In genomic region chr21:41767606-41768370, GRCh38 we compare ENCODE assay signal across 8 cellular contexts. TPM values are rescaled to one million over a fixed set of nuclear protein-coding genes. Genes with fewer than 3 reads are reported as not detected.
A peak's percentile ranks its signal among the peaks of the same experiment; 100 is the strongest.
DNase-seq lines count a peak whose midpoint lies in the region; ATAC-seq, FAIRE-seq and TF ChIP-seq lines count a peak whose summit lies in the region.

No MANE protein-coding gene starts in this region.

- peak; percentile 10 for ATAC-seq in activated naive CD8-positive, alpha-beta T cell treated with anti-CD3 and anti-CD28 coated beads, Interleukin-2, amount 50 U/mL, for 24 hours
- ATAC-seq in HG03354 (IDR thresholded peaks at IDR 0.05; ENCODE audit: poor library complexity, severe bottlenecking, unreplicated experiment) = no peak
- ATAC-seq in HG03571 (IDR thresholded peaks at IDR 0.05; ENCODE audit: unreplicated experiment) = no peak

- H4K8ac ChIP-seq in mesenchymal stem cell (ENCODE audit: low read length) = no peak overlapping the region

- peaks cover 21% of the 10 kb centered on the region for H3K4me1 Mint-ChIP-seq in activated naive CD8-positive, alpha-beta T cell treated with anti-CD3 and anti-CD28 coated beads, Interleukin-2, amount 50 U/mL, for 24 hours

- no peak overlapping the region for H2AK5ac ChIP-seq in mesenchymal stem cell (ENCODE audit: low read length, severe bottlenecking)

- H2AFZ ChIP-seq in mesenchymal stem cell (ENCODE audit: low read depth, low read length) = no peak overlapping the region

- no peak overlapping the region for H3K27ac Mint-ChIP-seq in activated naive CD8-positive, alpha-beta T cell treated with anti-CD3 and anti-CD28 coated beads, Interleukin-2, amount 50 U/mL, for 24 hours

- H3K36me3 Mint-ChIP-seq in activated naive CD8-positive, alpha-beta T cell treated with anti-CD3 and anti-CD28 coated beads, Interleukin-2, amount 50 U/mL, for 24 hours (ENCODE audit: low read depth) = peaks cover 3% of the 10 kb centered on the region

- no peak overlapping the region for H2BK15ac ChIP-seq in mesenchymal stem cell (ENCODE audit: low read depth, poor library complexity, severe bottlenecking)

- no peak overlapping the region for H2BK12ac ChIP-seq in mesenchymal stem cell (ENCODE audit: low read length in 2 of 2)

- no peak overlapping the region for H2BK5ac ChIP-seq in mesenchymal stem cell (ENCODE audit: low read depth, low read length, poor library complexity, severe bottlenecking)

- POLR2A ChIA-PET in BJ (lab: Charles Lee) = interaction anchor here (1.0 kb wide), 1 partner anchor 9 kb away, joined by 3 read pairs; no protein-coding TSS in a partner anchor

- peaks cover 13% of the 10 kb centered on the region for H3K27me3 ChIP-seq in BJ (ENCODE audit: control insufficient read depth, insufficient read depth, low read length)
- peaks cover 33 to 100% of the 10 kb centered on the region in 2 experiments for H3K27me3 ChIP-seq in mesenchymal stem cell (ENCODE audit: control insufficient read depth in 1 of 2, insufficient read depth in 1 of 2, low read length in 2 of 2)

- CTCF ChIA-PET in BJ (lab: Yijun Ruan, JAX) = interaction anchor here (0.5 to 11.1 kb wide), 14 partner anchors 9 to 340 kb away, joined by 3 to 153 read pairs (median 4); no protein-coding TSS in a partner anchor

- no peaks in the 10 kb centered on the region for H3K9me3 Mint-ChIP-seq in activated naive CD8-positive, alpha-beta T cell treated with anti-CD3 and anti-CD28 coated beads, Interleukin-2, amount 50 U/mL, for 24 hours

- H3K4me3 ChIP-seq in BJ (ENCODE audit: low read depth, low read length) (peak overlapping the region; percentile 24), mesenchymal stem cell (ENCODE audit: insufficient read depth in 1 of 2, low read depth in 1 of 2, low read length in 2 of 2) (peak overlapping the region; percentile 20 to 80)

- H3K14ac ChIP-seq in mesenchymal stem cell (ENCODE audit: low read length in 2 of 2) = no peak overlapping the region

- H3K27me3 Mint-ChIP-seq in activated naive CD8-positive, alpha-beta T cell treated with anti-CD3 and anti-CD28 coated beads, Interleukin-2, amount 50 U/mL, for 24 hours = peaks cover 75% of the 10 kb centered on the region

- no peak overlapping the region for H3K4ac ChIP-seq in mesenchymal stem cell (ENCODE audit: low read depth in 1 of 2, low read length in 2 of 2)

- no peak overlapping the region for H2BK120ac ChIP-seq in mesenchymal stem cell (ENCODE audit: low read depth, low read length)

- H3K9ac ChIP-seq in mesenchymal stem cell (ENCODE audit: low read length) = peak overlapping the region; percentile 65

- H3K27ac ChIP-seq in mesenchymal stem cell (ENCODE audit: low read length, poor library complexity, severe bottlenecking) = peak overlapping the region; percentile 50

- no peak for TF ChIP-seq CTCF in BJ (IDR thresholded peaks at IDR 0.05; ENCODE audit: insufficient read depth, low read depth, low read length)
- no peak for TF ChIP-seq CTCF in GM10266 (IDR thresholded peaks at IDR 0.05; ENCODE audit: control insufficient read depth, insufficient read depth, low read depth, missing control alignments)

- peak overlapping the region; percentile 84 for H3K4me2 ChIP-seq in mesenchymal stem cell (ENCODE audit: low read length, poor library complexity, severe bottlenecking)

- H3K36me3 ChIP-seq in BJ (ENCODE audit: control insufficient read depth, insufficient read depth, low read length) (no peaks in the 10 kb centered on the region), mesenchymal stem cell (ENCODE audit: control insufficient read depth in 1 of 2, insufficient read depth in 2 of 2, low read depth in 1 of 2, low read length in 2 of 2) (no peaks in the 10 kb centered on the region)

- H3K4me3 Mint-ChIP-seq in activated naive CD8-positive, alpha-beta T cell treated with anti-CD3 and anti-CD28 coated beads, Interleukin-2, amount 50 U/mL, for 24 hours = peak overlapping the region; percentile 79

- peaks cover 2% of the 10 kb centered on the region for H3K79me1 ChIP-seq in mesenchymal stem cell (replicated peaks; ENCODE audit: low read length, poor library complexity, severe bottlenecking)

- 5% methylated on average over 22 of the region's 25 CpGs for WGBS in mesenchymal stem cell

- H4K91ac ChIP-seq in mesenchymal stem cell (ENCODE audit: low read length) = no peak overlapping the region

- no peak for FAIRE-seq in frontal cortex (lab: Jason Lieb, UNC)

- no peaks in the 10 kb centered on the region for H3K9me3 ChIP-seq in mesenchymal stem cell (ENCODE audit: control insufficient read depth, low read length)

- no peak for DNase-seq in BJ (ENCODE audit: low read depth)
- DNase-seq in HK-2 (ENCODE audit: unreplicated experiment) = peak; percentile 37
- DNase-seq in activated naive CD8-positive, alpha-beta T cell treated with anti-CD3 and anti-CD28 coated beads, Interleukin-2, amount 50 U/mL, for 24 hours = no peak
- no peak for DNase-seq in mesenchymal stem cell
- no peak for DNase-seq in frontal cortex (ENCODE audit: low spot score in 2 of 2)
- DNase-seq in GM10266 (ENCODE audit: extremely low spot score) = no peak

- H3K4me1 ChIP-seq in mesenchymal stem cell (ENCODE audit: control insufficient read depth, insufficient read depth, low read depth, low read length) = peaks cover 45% of the 10 kb centered on the region

- H3K18ac ChIP-seq in mesenchymal stem cell (ENCODE audit: low read depth in 1 of 2, low read length in 2 of 2) = no peak overlapping the region

- H3K23ac ChIP-seq in mesenchymal stem cell (ENCODE audit: low read length in 2 of 2) = peak overlapping the region in 1 of 2 experiments; percentile 87

RNA-seq across cellular contexts. Expression of gene RIPK4, which starts 0.9 kb away (rescaled TPM):
- polyA plus RNA-seq in BJ (2011; rRNA removed) = 0.13 and 0.37 TPM in 2 replicates
- 0.24 and 1.1 TPM in 2 replicates for polyA minus RNA-seq in BJ (2011; rRNA and poly(A)+ RNA removed)
- not detected for polyA plus RNA-seq in mesenchymal stem cell (2013, experiment 1 of 2)
- not detected for polyA plus RNA-seq in mesenchymal stem cell (2013, experiment 2 of 2)
- total RNA-seq in frontal cortex = not detected
